27 cellular contexts compared by ENCODE assay signal in genomic region chr14:39593339-39593738, GRCh38.
"Had no signal": no experiment of that assay in that cellular context is flagged by ENCODE, and none has a peak within 500 bp of the region (broad histone marks: within the 10 kb centered on the region; RNA-seq: fewer than 3 reads in every experiment).

No MANE protein-coding gene starts in this region.

- H3K27me3 ChIP-seq: heart right ventricle, hepatocyte, pancreas, testis, tibial artery, vagina had no signal

- H2AFZ ChIP-seq: hepatocyte had no signal

- H3K27ac Mint-ChIP-seq: naive thymus-derived CD4-positive, alpha-beta T cell; natural killer cell treated with Interleukin-12 subunit alpha and Interleukin-12 subunit beta and Interleukin-15 and Interleukin-18, amount 100 ng/mL, for 72 hours; stimulated activated naive B cell treated with anti-CD40 and anti-IgM and Interleukin-4, amounts not matched to agents 10 μg/mL and 1 μg/mL and 100 μg/mL, for 72 hours; stimulated activated naive CD8-positive, alpha-beta T cell treated with anti-CD3 and anti-CD28 coated beads, Interleukin-15, Interleukin-2, amounts not matched to agents 100 ng/mL and 50 ng/mL, for 24 hours; type B pancreatic cell had no signal

- H3K27ac ChIP-seq: heart right ventricle, hepatocyte, left ventricle myocardium inferior, pancreas, prostate gland, skin epidermis, testis, tibial artery, vagina had no signal

- DNase-seq: heart right ventricle; islet precursor cell; left ventricle myocardium inferior; mesendoderm; midbrain; mucosa of descending colon; naive thymus-derived CD4-positive, alpha-beta T cell; pancreas; posterior cingulate gyrus; retina; right cardiac atrium; stimulated activated CD4-positive, alpha-beta T cell treated with anti-CD3 and anti-CD28 coated beads, Interleukin-12 subunit alpha, Interleukin-12 subunit beta, amount 100 ng/mL, for 4 hours; stimulated activated CD4-positive, alpha-beta T cell treated with anti-CD3 and anti-CD28 coated beads, Interleukin-15, amount 100 ng/mL, for 24 hours; stimulated activated CD4-positive, alpha-beta T cell treated with anti-CD3 and anti-CD28 coated beads, Interleukin-2, amount 100 ng/mL, for 24 hours; stimulated activated CD4-positive, alpha-beta T cell treated with anti-CD3 and anti-CD28 coated beads, Interleukin-4, amount 100 ng/mL, for 1 hour; stimulated activated naive B cell treated with anti-CD40 and anti-IgM and Interleukin-4, amounts not matched to agents 10 μg/mL and 1 μg/mL and 100 μg/mL, for 72 hours; testis; tibial artery had no signal

- H3K4me3 Mint-ChIP-seq: naive thymus-derived CD4-positive, alpha-beta T cell; natural killer cell treated with Interleukin-12 subunit alpha and Interleukin-12 subunit beta and Interleukin-15 and Interleukin-18, amount 100 ng/mL, for 72 hours; stimulated activated naive B cell treated with anti-CD40 and anti-IgM and Interleukin-4, amounts not matched to agents 10 μg/mL and 1 μg/mL and 100 μg/mL, for 72 hours; stimulated activated naive CD8-positive, alpha-beta T cell treated with anti-CD3 and anti-CD28 coated beads, Interleukin-15, Interleukin-2, amounts not matched to agents 100 ng/mL and 50 ng/mL, for 24 hours; type B pancreatic cell had no signal

- H3K79me2 ChIP-seq: hepatocyte had no signal

- ATAC-seq: heart right ventricle; mucosa of descending colon; naive thymus-derived CD4-positive, alpha-beta T cell; natural killer cell treated with Interleukin-12 subunit alpha and Interleukin-12 subunit beta and Interleukin-15 and Interleukin-18, amount 100 ng/mL, for 72 hours; pancreas; right cardiac atrium; sciatic nerve; stimulated activated naive B cell treated with anti-CD40 and anti-IgM and Interleukin-4, amounts not matched to agents 10 μg/mL and 1 μg/mL and 100 μg/mL, for 72 hours had no signal

- H3K4me3 ChIP-seq: heart right ventricle, hepatocyte, left ventricle myocardium inferior, lung, mucosa of descending colon, pancreas, prostate gland, skin epidermis, testis, tibial artery, vagina had no signal

- H3K4me1 Mint-ChIP-seq: stimulated activated naive B cell treated with anti-CD40 and anti-IgM and Interleukin-4, amounts not matched to agents 10 μg/mL and 1 μg/mL and 100 μg/mL, for 72 hours had no signal

- H3K36me3 ChIP-seq: heart right ventricle, left ventricle myocardium inferior, pancreas, prostate gland, tibial artery, vagina had no signal

- H3K4me2 ChIP-seq: hepatocyte had no signal

- H3K9me3 ChIP-seq: pancreas, prostate gland, testis, tibial artery, vagina had no signal

- H3K9me3 Mint-ChIP-seq: type B pancreatic cell had no signal

- H3K27me3 Mint-ChIP-seq: naive thymus-derived CD4-positive, alpha-beta T cell; natural killer cell treated with Interleukin-12 subunit alpha and Interleukin-12 subunit beta and Interleukin-15 and Interleukin-18, amount 100 ng/mL, for 72 hours; stimulated activated naive B cell treated with anti-CD40 and anti-IgM and Interleukin-4, amounts not matched to agents 10 μg/mL and 1 μg/mL and 100 μg/mL, for 72 hours; stimulated activated naive CD8-positive, alpha-beta T cell treated with anti-CD3 and anti-CD28 coated beads, Interleukin-15, Interleukin-2, amounts not matched to agents 100 ng/mL and 50 ng/mL, for 24 hours had no signal

- H3K4me1 ChIP-seq: heart right ventricle, left ventricle myocardium inferior, pancreas, prostate gland, testis, vagina had no signal
